ENCODE assay signal across 19 cellular contexts in genomic region chr2:23632386-23632785, GRCh38.
DNase-seq lines count a peak whose midpoint lies in the region; ATAC-seq and TF ChIP-seq lines count a peak whose summit lies in the region.
"Had no signal": no experiment of that assay in that cellular context is flagged by ENCODE, and none has a peak within 500 bp of the region (broad histone marks: within the 10 kb centered on the region; RNA-seq: fewer than 3 reads in every experiment).

No MANE protein-coding gene starts in this region.

- intact Hi-C loops in Right ventricle myocardium superior (cut with DNase I) (no loop called here), lower lobe of right lung (cut with DNase I) (no loop called here), spleen (cut with DNase I; ENCODE audit: low total_unique reads) (no loop called here)

- H3K79me2 ChIP-seq in osteoblast (ENCODE audit: insufficient read depth, low read length): no peaks in the 10 kb centered on the region

- H3K36me3 ChIP-seq in right atrium auricular region: no peaks in the 10 kb centered on the region
- H3K36me3 ChIP-seq in lower lobe of right lung: no peaks in the 10 kb centered on the region
- no peaks in the 10 kb centered on the region for H3K36me3 ChIP-seq in osteoblast (ENCODE audit: insufficient read depth, low read length)
- no peaks in the 10 kb centered on the region for H3K36me3 ChIP-seq in spleen
- H3K36me3 ChIP-seq: BLaER1 treated with 17β-estradiol and CSF1 and Interleukin-3, amounts not matched to agents 10 nM and 100 nM had no signal

- DNase-seq in Right ventricle myocardium superior (peak; percentile 18), right atrium auricular region (ENCODE audit: low spot score) (no peak), lower lobe of right lung (peak; percentile 10), osteoblast (ENCODE audit: insufficient read length, low spot score, missing footprints) (peak; percentile 65), spleen (peak; percentile 62), iPS-NIHi7 (ENCODE audit: extremely low spot score) (no peak), globus pallidus (ENCODE audit: low spot score) (no peak)
- DNase-seq: AML-193; Caco-2; Calu3; CD4-positive, alpha-beta T cell; CD8-positive, alpha-beta T cell; DMS79 treated with DMSO at 0.1 percent for 48 hours; GF-D8 had no signal

- ATAC-seq in Right ventricle myocardium superior (ENCODE audit: poor library complexity): no peak
- ATAC-seq in lower lobe of right lung: no peak
- ATAC-seq in GM19463 (IDR thresholded peaks at IDR 0.05; ENCODE audit: unreplicated experiment): no peak
- ATAC-seq: A549; CD8-positive, alpha-beta T cell had no signal

- H3K9me3 ChIP-seq in right atrium auricular region: no peaks in the 10 kb centered on the region
- no peaks in the 10 kb centered on the region for H3K9me3 ChIP-seq in lower lobe of right lung
- H3K9me3 ChIP-seq in osteoblast (ENCODE audit: low read depth, low read length): no peaks in the 10 kb centered on the region
- no peaks in the 10 kb centered on the region for H3K9me3 ChIP-seq in spleen
- H3K9me3 ChIP-seq: A549; BLaER1 treated with 17β-estradiol and CSF1 and Interleukin-3, amounts not matched to agents 10 nM and 100 nM; Caco-2 had no signal

- no peaks in the 10 kb centered on the region for H4K20me1 ChIP-seq in osteoblast (ENCODE audit: insufficient read depth, low read length)

- H3K27me3 ChIP-seq in right atrium auricular region (no peaks in the 10 kb centered on the region), lower lobe of right lung (ENCODE audit: low read depth) (no peaks in the 10 kb centered on the region), osteoblast (ENCODE audit: insufficient read depth, low read length) (no peaks in the 10 kb centered on the region), spleen (replicated peaks in 1 of 7) (no peaks in the 10 kb centered on the region)
- H3K27me3 ChIP-seq: BLaER1 treated with 17β-estradiol and CSF1 and Interleukin-3, amounts not matched to agents 10 nM and 100 nM had no signal

- no peak for TF ChIP-seq POLR2A in spleen (IDR thresholded peaks at IDR 0.05)

- WGBS in spleen, 5 donors: 56 to 66% (median 62%) methylated on average over 6 of the region's 6 CpGs

- H3K4me3 ChIP-seq in right atrium auricular region (no peak overlapping the region), lower lobe of right lung (no peak overlapping the region), osteoblast (ENCODE audit: insufficient read depth, low read length) (no peak overlapping the region), spleen (no peak overlapping the region)
- H3K4me3 ChIP-seq: A549; BLaER1 treated with 17β-estradiol and CSF1 and Interleukin-3, amounts not matched to agents 10 nM and 100 nM had no signal

- no peak overlapping the region for H2AFZ ChIP-seq in osteoblast (ENCODE audit: low read length)

- TF ChIP-seq CTCF in right atrium auricular region (IDR thresholded peaks at IDR 0.05) (no peak), lower lobe of right lung (IDR thresholded peaks at IDR 0.05) (no peak), osteoblast (IDR thresholded peaks at IDR 0.05; ENCODE audit: extremely low read depth, low read depth, low read length) (no peak), spleen (IDR thresholded peaks at IDR 0.05 in 8 of 11, conservative IDR thresholded peaks at IDR 0.05 in 3 of 11) (no peak)

- H3K27ac ChIP-seq in right atrium auricular region (no peak overlapping the region), lower lobe of right lung (no peak overlapping the region), osteoblast (ENCODE audit: low read depth, low read length) (no peak overlapping the region), spleen (no peak overlapping the region)
- H3K27ac ChIP-seq: 22Rv1; A549; BLaER1 treated with 17β-estradiol and CSF1 and Interleukin-3, amounts not matched to agents 10 nM and 100 nM; C4-2B had no signal

- H3K4me2 ChIP-seq in osteoblast (ENCODE audit: insufficient read depth, low read length): no peak overlapping the region
- H3K4me2 ChIP-seq: A549; BLaER1 treated with 17β-estradiol and CSF1 and Interleukin-3, amounts not matched to agents 10 nM and 100 nM had no signal

- H3K4me1 ChIP-seq in right atrium auricular region: peaks cover 0 to 10% of the 10 kb centered on the region in 2 donors
- peaks cover 8% of the 10 kb centered on the region for H3K4me1 ChIP-seq in lower lobe of right lung
- peaks cover 12% of the 10 kb centered on the region for H3K4me1 ChIP-seq in osteoblast (ENCODE audit: insufficient read depth, low read length)
- H3K4me1 ChIP-seq in spleen: peaks cover 0 to 4% (median 0%) of the 10 kb centered on the region in 6 donors
- H3K4me1 ChIP-seq: A549; BLaER1 treated with 17β-estradiol and CSF1 and Interleukin-3, amounts not matched to agents 10 nM and 100 nM; Caco-2 had no signal

Comparison
In these comparisons a context has a peak if more than half of its experiments do, and no peak if none do; other contexts are left out.
1. DNase-seq: peak in Right ventricle myocardium superior (single experiment), lower lobe of right lung (single experiment), osteoblast (single experiment) and spleen (single experiment); none in right atrium auricular region (single experiment), iPS-NIHi7 (single experiment) and globus pallidus (single experiment).